Comparison of ENCODE assay signal across 24 cellular contexts in the genomic region with DNA sequence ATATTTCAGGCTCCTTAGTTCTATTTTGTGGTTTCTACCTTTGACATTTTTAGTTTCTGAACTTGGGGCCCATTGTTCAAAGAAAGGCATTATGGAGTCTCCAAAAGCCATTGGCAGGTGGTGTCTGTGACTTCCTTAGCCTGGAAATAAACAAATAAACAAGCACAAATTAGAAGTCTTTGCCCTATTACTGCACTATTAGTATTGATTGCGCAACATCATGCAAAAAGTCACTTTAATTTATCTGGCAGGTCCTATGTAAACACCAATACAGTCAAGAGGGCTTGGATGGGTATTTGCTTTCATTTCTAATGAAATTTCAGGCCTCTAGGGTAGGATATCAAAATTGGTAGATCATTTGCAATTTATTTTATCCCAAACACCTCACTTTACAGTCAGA.
DNase-seq lines count a peak whose midpoint lies in the region; ATAC-seq and TF ChIP-seq lines count a peak whose summit lies in the region.
"Had no signal": no experiment of that assay in that cellular context is flagged by ENCODE, and none has a peak within 500 bp of the region (broad histone marks: within the 10 kb centered on the region; RNA-seq: fewer than 3 reads in every experiment).

No MANE protein-coding gene starts in this region.

- no peak overlapping the region for H2AK9ac ChIP-seq in IMR-90 (replicated peaks; ENCODE audit: low read depth, low read length, poor library complexity)

- TF ChIP-seq POLR2A in IMR-90 (IDR thresholded peaks at IDR 0.05; ENCODE audit: low read depth, low read length) = no peak

- no peak overlapping the region for H2BK5ac ChIP-seq in IMR-90 (ENCODE audit: low read depth, low read length, poor library complexity, severe bottlenecking)

- no peak for ATAC-seq in IMR-90 (ENCODE audit: low read depth)
- ATAC-seq in activated B cell treated with CpG ODN at 0.5 μM for 24 hours (ENCODE audit: low read depth) = no peak
- ATAC-seq in thoracic aorta (ENCODE audit: insufficient number of reproducible peaks, low FRiP score, low read depth) = no peak
- ATAC-seq: activated T-cell treated with anti-CD3 and anti-CD28 coated beads, Interleukin-2, amount 50 U/mL, for 72 hours; Panc1 had no signal

- no peak overlapping the region for H2BK20ac ChIP-seq in IMR-90 (ENCODE audit: low read depth, low read length)

- no peak overlapping the region for H3K27ac ChIP-seq in IMR-90 (ENCODE audit: insufficient read depth, low read length)
- H3K27ac ChIP-seq in liver (ENCODE audit: low read depth in 1 of 2, low read length in 2 of 2) = no peak overlapping the region
- peak overlapping the region; percentile 36 to 50 for H3K27ac ChIP-seq in thoracic aorta
- H3K27ac ChIP-seq: adrenal gland, neutrophil had no signal

- H2AK5ac ChIP-seq in IMR-90 (ENCODE audit: low read depth, low read length) = no peak overlapping the region

- no peak overlapping the region for H2AFZ ChIP-seq in IMR-90 (replicated peaks; ENCODE audit: low read length, poor library complexity)

- H3K79me1 ChIP-seq in IMR-90 (ENCODE audit: low read depth in 1 of 2, low read length in 2 of 2) = peaks cover 43 to 89% of the 10 kb centered on the region in 2 experiments

- peaks cover 2% of the 10 kb centered on the region for H3K36me3 ChIP-seq in IMR-90 (ENCODE audit: control insufficient read depth, insufficient read depth, low read length)
- peaks cover 0 to 3% (median 0%) of the 10 kb centered on the region in 4 donors for H3K36me3 ChIP-seq in liver (ENCODE audit: control insufficient read depth in 4 of 4, insufficient read depth in 3 of 4, low read depth in 1 of 4, low read length in 3 of 4)
- H3K36me3 ChIP-seq in thoracic aorta = no peaks in the 10 kb centered on the region
- H3K36me3 ChIP-seq: adrenal gland, neutrophil had no signal

- H3K27me3 Mint-ChIP-seq in activated B cell treated with CpG ODN at 0.5 μM for 24 hours = no peaks in the 10 kb centered on the region
- H3K27me3 Mint-ChIP-seq: progenitor cell of endocrine pancreas; stimulated activated naive CD8-positive, alpha-beta T cell treated with anti-CD3 and anti-CD28 coated beads, Interleukin-15, Interleukin-2, amounts not matched to agents 100 ng/mL and 50 ng/mL, for 24 hours had no signal

- H4K5ac ChIP-seq in IMR-90 (ENCODE audit: low read depth, low read length) = no peak overlapping the region

- H2BK15ac ChIP-seq in IMR-90 (ENCODE audit: low read depth, low read length) = no peak overlapping the region

- no peak overlapping the region for H3K4ac ChIP-seq in IMR-90 (ENCODE audit: low read depth, low read length)

- no peaks in the 10 kb centered on the region for H3K9me3 Mint-ChIP-seq in activated B cell treated with CpG ODN at 0.5 μM for 24 hours
- H3K9me3 Mint-ChIP-seq: stimulated activated naive CD8-positive, alpha-beta T cell treated with anti-CD3 and anti-CD28 coated beads, Interleukin-15, Interleukin-2, amounts not matched to agents 100 ng/mL and 50 ng/mL, for 24 hours; WTC11 had no signal

- no peak overlapping the region for H2BK120ac ChIP-seq in IMR-90 (ENCODE audit: low read depth, low read length)

- in situ Hi-C loops in IMR-90 (cut with MboI; ENCODE audit: low sequenced_read_pairs) (no loop called here), GM13976 (cut with MboI; ENCODE audit: low sequenced_read_pairs, unreplicated experiment) (no loop called here)

- dilution Hi-C loops in IMR-90 (cut with HindIII; ENCODE audit: low sequenced_read_pairs, unreplicated experiment) = no loop called here

- H3K9me1 ChIP-seq in IMR-90 (ENCODE audit: insufficient read depth, low read length) = peaks cover 36% of the 10 kb centered on the region

- peak overlapping the region; percentile 36 for H3K27ac Mint-ChIP-seq in activated B cell treated with CpG ODN at 0.5 μM for 24 hours
- H3K27ac Mint-ChIP-seq: activated T-cell treated with anti-CD3 and anti-CD28 coated beads, Interleukin-2, amount 50 U/mL, for 72 hours; brain; progenitor cell of endocrine pancreas; stimulated activated naive CD8-positive, alpha-beta T cell treated with anti-CD3 and anti-CD28 coated beads, Interleukin-15, Interleukin-2, amounts not matched to agents 100 ng/mL and 50 ng/mL, for 24 hours; WTC11 had no signal

- TF ChIP-seq RAD21 in IMR-90 (IDR thresholded peaks at IDR 0.05; ENCODE audit: low read length) = no peak
- TF ChIP-seq RAD21 in liver (IDR thresholded peaks at IDR 0.05) = no peak

- H3K18ac ChIP-seq in IMR-90 (ENCODE audit: low read depth, low read length) = no peak overlapping the region

- intact Hi-C loops in IMR-90 (cut with micrococcal nuclease) (no loop called here), activated B cell treated with CpG ODN at 0.5 μM for 24 hours (cut with micrococcal nuclease) (no loop called here)

- peaks cover 76% of the 10 kb centered on the region for H4K20me1 ChIP-seq in IMR-90 (ENCODE audit: insufficient read depth, low read length)

- no peak overlapping the region for H4K91ac ChIP-seq in IMR-90 (ENCODE audit: insufficient read depth, low read depth, low read length)

- H3K9ac ChIP-seq in IMR-90 (ENCODE audit: low read depth, low read length) (no peak overlapping the region), liver (ENCODE audit: low read depth in 1 of 2, low read length in 2 of 2) (no peak overlapping the region)

- no peak overlapping the region for H4K8ac ChIP-seq in IMR-90 (ENCODE audit: low read depth in 2 of 2, low read length in 2 of 2)

- no CpG with 5 or more reads among the region's 1 CpG for WGBS in IMR-90 (ENCODE audit: extremely low coverage in 2 of 2, insufficient read length in 1 of 2), 2 experiments
- WGBS in liver = 85% methylated on average over 1 of the region's 1 CpG

- H3K4me3 ChIP-seq in IMR-90 (ENCODE audit: insufficient read depth, low read depth, low read length) = no peak overlapping the region
- no peak overlapping the region for H3K4me3 ChIP-seq in liver (ENCODE audit: low read depth in 1 of 3, low read length in 3 of 3)
- peak overlapping the region; percentile 44 for H3K4me3 ChIP-seq in thoracic aorta
- H3K4me3 ChIP-seq: adrenal gland had no signal

- POLR2A ChIA-PET in IMR-90 (lab: Charles Lee; ENCODE audit: unreplicated experiment) (no interaction called here), activated B cell treated with CpG ODN at 0.5 μM for 24 hours (lab: Charles Lee) (interaction anchor here (0.6 to 1.2 kb wide), 2 partner anchors 65 to 92 kb away, joined by 3 read pairs; no protein-coding TSS in a partner anchor)

- BruUV-seq in IMR-90 (replicated peaks; lab: Mats Ljungman, UMichigan) = no TSS peak

- H3K4me3 Mint-ChIP-seq in activated B cell treated with CpG ODN at 0.5 μM for 24 hours = no peak overlapping the region
- H3K4me3 Mint-ChIP-seq: activated T-cell treated with anti-CD3 and anti-CD28 coated beads, Interleukin-2, amount 50 U/mL, for 72 hours; brain; stimulated activated naive CD8-positive, alpha-beta T cell treated with anti-CD3 and anti-CD28 coated beads, Interleukin-15, Interleukin-2, amounts not matched to agents 100 ng/mL and 50 ng/mL, for 24 hours; WTC11 had no signal

- TF ChIP-seq CTCF in IMR-90 (conservative IDR thresholded peaks at IDR 0.05; ENCODE audit: low read depth, low read length) (no peak), activated B cell treated with CpG ODN at 0.5 μM for 24 hours (IDR thresholded peaks at IDR 0.05) (no peak), liver (IDR thresholded peaks at IDR 0.05; ENCODE audit: low read depth, low read length, missing input control) (no peak), thoracic aorta (IDR thresholded peaks at IDR 0.05) (no peak), GM13976 (IDR thresholded peaks at IDR 0.05; ENCODE audit: borderline replicate concordance, control extremely low read depth, extremely low read depth, insufficient read depth, missing control alignments) (no peak)

- H3K23ac ChIP-seq in IMR-90 (ENCODE audit: low read depth, low read length) = no peak overlapping the region

- CTCF ChIA-PET in IMR-90 (lab: Yijun Ruan, JAX) = interaction anchor here (0.6 kb wide), 1 partner anchor 501 kb away, joined by 3 read pairs; no protein-coding TSS in a partner anchor
- CTCF ChIA-PET in activated B cell treated with CpG ODN at 0.5 μM for 24 hours (lab: Charles Lee) = no interaction called here

- H3K36me3 Mint-ChIP-seq in activated B cell treated with CpG ODN at 0.5 μM for 24 hours (ENCODE audit: low read depth) = no peaks in the 10 kb centered on the region
- H3K36me3 Mint-ChIP-seq: brain, WTC11 had no signal

- no peak overlapping the region for H3K4me2 ChIP-seq in IMR-90 (ENCODE audit: low read depth, low read length)

- DNase-seq in IMR-90 (no peak), activated B cell treated with CpG ODN at 0.5 μM for 24 hours (no peak), thoracic aorta (ENCODE audit: low spot score) (no peak), OCI-M1 (lab: John Stamatoyannopoulos, UW) (no peak), inferior parietal cortex (ENCODE audit: extremely low spot score) (no peak), GM13976 (ENCODE audit: low spot score) (no peak)
- DNase-seq: activated naive CD4-positive, alpha-beta T cell; activated T-cell treated with anti-CD3 and anti-CD28 coated beads, Interleukin-2, amount 50 U/mL, for 72 hours; adrenal gland; Calu3; cerebellar nuclear complex; Kasumi-1; MV-4-11; NCI-H1694; NCI-H2171; NCI-H524; trophoblast cell had no signal

- H3K4me1 ChIP-seq in IMR-90 (ENCODE audit: control insufficient read depth, insufficient read depth, low read length) (peaks cover 23% of the 10 kb centered on the region), liver (ENCODE audit: control insufficient read depth in 4 of 4, insufficient read depth in 4 of 4, low read length in 3 of 4) (peaks cover 0 to 13% (median 5%) of the 10 kb centered on the region in 4 donors), thoracic aorta (ENCODE audit: control insufficient read depth in 1 of 2, low read depth in 2 of 2) (peaks cover 22 to 86% of the 10 kb centered on the region in 2 donors)

- peaks cover 97% of the 10 kb centered on the region for H3K4me1 Mint-ChIP-seq in activated B cell treated with CpG ODN at 0.5 μM for 24 hours

- no peaks in the 10 kb centered on the region for H3K9me3 ChIP-seq in IMR-90 (ENCODE audit: control insufficient read depth, insufficient read depth, low read length)
- H3K9me3 ChIP-seq in liver (ENCODE audit: control insufficient read depth in 4 of 4, low read length in 3 of 4) = no peaks in the 10 kb centered on the region
- no peaks in the 10 kb centered on the region for H3K9me3 ChIP-seq in thoracic aorta
- H3K9me3 ChIP-seq: adrenal gland, neutrophil had no signal

- H3K27me3 ChIP-seq in IMR-90 (ENCODE audit: control insufficient read depth, insufficient read depth, low read length) = no peaks in the 10 kb centered on the region
- no peaks in the 10 kb centered on the region for H3K27me3 ChIP-seq in liver (ENCODE audit: control insufficient read depth in 4 of 4, insufficient read depth in 4 of 4, low read length in 3 of 4)
- no peaks in the 10 kb centered on the region for H3K27me3 ChIP-seq in thoracic aorta (replicated peaks; ENCODE audit: insufficient read depth)
- H3K27me3 ChIP-seq: adrenal gland, neutrophil had no signal

- H3K14ac ChIP-seq in IMR-90 (replicated peaks; ENCODE audit: low read depth, low read length) = no peak overlapping the region

- no peak overlapping the region for H3K56ac ChIP-seq in IMR-90 (ENCODE audit: extremely low read depth, insufficient read depth, low read length)

TF ChIP-seq in liver, 16 proteins besides CTCF, POLR2A, EP300 and RAD21:
- no peak for TF ChIP-seq HNF4G (IDR thresholded peaks at IDR 0.05)
- peak; percentile 19 for TF ChIP-seq FOXA2 (IDR thresholded peaks at IDR 0.05)
- peak in 1 of 2 donors; percentile 29 for TF ChIP-seq HNF4A (conservative IDR thresholded peaks at IDR 0.05)
- TF ChIP-seq YY1 (IDR thresholded peaks at IDR 0.05) = no peak

Comparison
In these comparisons a context has a peak if more than half of its experiments do, and no peak if none do; other contexts are left out.
1. H3K27ac ChIP-seq: peak in thoracic aorta (2 of 2); none in IMR-90 (single experiment) and liver (0 of 2).